ENCODE assay signal across 33 cellular contexts in the genomic region with DNA sequence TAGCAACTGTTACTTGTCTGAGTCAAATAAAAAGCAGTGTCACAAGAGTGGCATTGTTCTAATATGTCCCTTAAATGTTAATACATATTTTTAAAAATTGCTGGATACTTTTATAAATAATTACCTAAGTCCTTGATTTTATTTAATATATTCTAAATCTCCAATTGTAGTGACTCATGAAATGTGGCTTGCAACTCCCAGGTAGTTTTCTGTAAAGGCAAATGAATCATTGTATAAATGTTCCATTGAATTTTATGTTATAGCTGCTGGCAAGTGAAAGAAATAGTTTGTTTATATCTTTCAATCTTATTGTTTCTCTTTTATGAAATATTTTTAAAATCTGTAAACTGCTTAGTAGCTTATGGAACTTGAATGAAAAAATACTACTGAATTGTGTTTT. TPM values are rescaled to one million over a fixed set of nuclear protein-coding genes. Genes with fewer than 3 reads are reported as not detected.
"Had no signal": no experiment of that assay in that cellular context is flagged by ENCODE, and none has a peak within 500 bp of the region (broad histone marks: within the 10 kb centered on the region; RNA-seq: fewer than 3 reads in every experiment).

No MANE protein-coding gene starts in this region.

- H3K36me3 Mint-ChIP-seq: stimulated activated effector memory CD8-positive, alpha-beta T cell treated with anti-CD3 and anti-CD28 coated beads, Interleukin-12 subunit alpha, Interleukin-12 subunit beta, amount 100 ng/mL, for 72 hours had no signal

- H3K4me1 Mint-ChIP-seq: activated naive CD4-positive, alpha-beta T cell treated with anti-CD3 and anti-CD28 coated beads, Interleukin-2, amount 50 U/mL, for 24 hours; activated naive CD8-positive, alpha-beta T cell treated with anti-CD3 and anti-CD28 coated beads, Interleukin-2, amount 50 U/mL, for 24 hours; stimulated activated effector memory CD8-positive, alpha-beta T cell treated with anti-CD3 and anti-CD28 coated beads, Interleukin-12 subunit alpha, Interleukin-12 subunit beta, amount 100 ng/mL, for 72 hours had no signal

- H3K27ac ChIP-seq: neutrophil, pancreas, prostate gland, thoracic aorta, VCaP had no signal

- H3K27me3 ChIP-seq: pancreas, sigmoid colon had no signal

- H3K9me3 Mint-ChIP-seq: activated naive CD4-positive, alpha-beta T cell treated with anti-CD3 and anti-CD28 coated beads, Interleukin-2, amount 50 U/mL, for 24 hours; activated naive CD8-positive, alpha-beta T cell treated with anti-CD3 and anti-CD28 coated beads, Interleukin-2, amount 50 U/mL, for 24 hours; activated T-cell treated with anti-CD3 and anti-CD28 coated beads, Interleukin-2, amount 50 U/mL, for 4 hours; activated T-helper 2 cell treated with anti-CD3 and anti-CD28 coated beads, Interferon-gamma antibody, Interleukin-2, Interleukin-4, amounts not matched to agents 10 μg/mL and 5 μg/mL and 100 μg/mL, durations not matched to agents 14 hours and 24 hours and 36 hours; nephron; stimulated activated effector memory CD8-positive, alpha-beta T cell treated with anti-CD3 and anti-CD28 coated beads, Interleukin-12 subunit alpha, Interleukin-12 subunit beta, amount 100 ng/mL, for 72 hours; stimulated activated naive CD8-positive, alpha-beta T cell treated with anti-CD3 and anti-CD28 coated beads, Interleukin-15, Interleukin-2, amounts not matched to agents 100 ng/mL and 50 ng/mL, for 24 hours; T-helper 2 cell treated with Interferon-gamma antibody and Interleukin-4, amounts not matched to agents 5 μg/mL and 100 μg/mL, for 36 hours had no signal

- ATAC-seq: activated CD4-positive, CD25-positive, alpha-beta regulatory T cell treated with anti-CD3 and anti-CD28 coated beads, Interleukin-2, amount 50 U/mL, for 24 hours; activated naive CD8-positive, alpha-beta T cell treated with anti-CD3 and anti-CD28 coated beads, Interleukin-2, amount 50 U/mL, for 24 hours; activated T-cell treated with anti-CD3 and anti-CD28 coated beads, Interleukin-2, amount 50 U/mL, for 4 hours; esophagus mucosa; left cardiac atrium; left ventricle myocardium superior; pancreas; stimulated activated effector memory CD8-positive, alpha-beta T cell treated with anti-CD3 and anti-CD28 coated beads, Interleukin-12 subunit alpha, Interleukin-12 subunit beta, amount 100 ng/mL, for 72 hours had no signal

- H3K36me3 ChIP-seq: neutrophil, pancreas, prostate gland had no signal

- H3K9me3 ChIP-seq: neutrophil, pancreas, prostate gland, sigmoid colon, thoracic aorta had no signal

- H3K27ac Mint-ChIP-seq: activated naive CD4-positive, alpha-beta T cell treated with anti-CD3 and anti-CD28 coated beads, Interleukin-2, amount 50 U/mL, for 24 hours; activated naive CD8-positive, alpha-beta T cell treated with anti-CD3 and anti-CD28 coated beads, Interleukin-2, amount 50 U/mL, for 24 hours; activated T-helper 2 cell treated with anti-CD3 and anti-CD28 coated beads, Interferon-gamma antibody, Interleukin-2, Interleukin-4, amounts not matched to agents 10 μg/mL and 5 μg/mL and 100 μg/mL, durations not matched to agents 14 hours and 24 hours and 36 hours; nephron; stimulated activated effector memory CD8-positive, alpha-beta T cell treated with anti-CD3 and anti-CD28 coated beads, Interleukin-12 subunit alpha, Interleukin-12 subunit beta, amount 100 ng/mL, for 72 hours; stimulated activated naive CD8-positive, alpha-beta T cell treated with anti-CD3 and anti-CD28 coated beads, Interleukin-15, Interleukin-2, amounts not matched to agents 100 ng/mL and 50 ng/mL, for 24 hours; T-helper 2 cell treated with Interferon-gamma antibody and Interleukin-4, amounts not matched to agents 5 μg/mL and 100 μg/mL, for 36 hours had no signal

- H3K27me3 Mint-ChIP-seq: activated naive CD4-positive, alpha-beta T cell treated with anti-CD3 and anti-CD28 coated beads, Interleukin-2, amount 50 U/mL, for 24 hours had no signal

- FAIRE-seq: colon, frontal cortex, pancreas, small intestine, urothelium cell line had no signal

- DNase-seq: activated CD4-positive, alpha-beta T cell treated with anti-CD3 and anti-CD28 coated beads for 48 hours; activated CD4-positive, alpha-beta T cell treated with anti-CD3 and anti-CD28 coated beads, Interleukin-2, amount 50 U/mL, for 48 hours; activated CD8-positive, alpha-beta memory T cell treated with anti-CD3 and anti-CD28 coated beads, Interleukin-2, amount 50 U/mL, for 48 hours; activated naive CD8-positive, alpha-beta T cell treated with anti-CD3 and anti-CD28 coated beads, Interleukin-2, amount 50 U/mL, for 24 hours; activated T-cell treated with anti-CD3 and anti-CD28 coated beads, Interleukin-2, amount 50 U/mL, for 4 hours; amygdala; dermis blood vessel endothelial cell; effector CD4-positive, alpha-beta T cell; islet precursor cell; left cardiac atrium; left ventricle myocardium superior; pancreas; sigmoid colon; small intestine; stimulated activated CD4-positive, alpha-beta T cell treated with anti-CD3 and anti-CD28 coated beads, Interleukin-4, amount 100 ng/mL, for 24 hours; T-helper 1 cell; trophoblast cell had no signal

- H3K4me1 ChIP-seq: pancreas, prostate gland had no signal

- H3K4me3 Mint-ChIP-seq: activated naive CD4-positive, alpha-beta T cell treated with anti-CD3 and anti-CD28 coated beads, Interleukin-2, amount 50 U/mL, for 24 hours; activated naive CD8-positive, alpha-beta T cell treated with anti-CD3 and anti-CD28 coated beads, Interleukin-2, amount 50 U/mL, for 24 hours; activated T-cell treated with anti-CD3 and anti-CD28 coated beads, Interleukin-2, amount 50 U/mL, for 4 hours; nephron; stimulated activated effector memory CD8-positive, alpha-beta T cell treated with anti-CD3 and anti-CD28 coated beads, Interleukin-12 subunit alpha, Interleukin-12 subunit beta, amount 100 ng/mL, for 72 hours; stimulated activated naive CD8-positive, alpha-beta T cell treated with anti-CD3 and anti-CD28 coated beads, Interleukin-15, Interleukin-2, amounts not matched to agents 100 ng/mL and 50 ng/mL, for 24 hours; T-helper 2 cell treated with Interferon-gamma antibody and Interleukin-4, amounts not matched to agents 5 μg/mL and 100 μg/mL, for 36 hours had no signal

- H3K4me3 ChIP-seq: pancreas, prostate gland, sigmoid colon, thoracic aorta had no signal

RNA-seq across cellular contexts. Expression of gene C1GALT1C1L, which starts 32.7 kb away (rescaled TPM):
- total RNA-seq: lung microvascular endothelial cell had no signal
